11 cellular contexts compared by ENCODE assay signal in genomic region chr2:719191-719590, GRCh38.
"Had no signal": no experiment of that assay in that cellular context is flagged by ENCODE, and none has a peak within 500 bp of the region (broad histone marks: within the 10 kb centered on the region; RNA-seq: fewer than 3 reads in every experiment).

No MANE protein-coding gene starts in this region.

- DNase-seq: GM23248, GOT3, H7, H9, HCEC 1CT, HFFc6 had no signal

- FAIRE-seq: H1, H54 had no signal

- H3K4me2 ChIP-seq: GM23338 had no signal

- H3K36me3 ChIP-seq: HAP-1 had no signal

- H3K4me3 Mint-ChIP-seq: GM23338, H9, HFFc6 had no signal

- H2AFZ ChIP-seq: GM23248, GM23338 had no signal

- H3K4me3 ChIP-seq: GM23248, GM23338, HAP-1 had no signal

- H3K4me1 ChIP-seq: HAP-1 had no signal

- ATAC-seq: GM23338, HCT116 had no signal

- H3K27ac ChIP-seq: GM23248 had no signal

- H3K9ac ChIP-seq: GM23248 had no signal

- H3K27ac Mint-ChIP-seq: GM23338, H9, HFFc6 had no signal

- H3K9me3 Mint-ChIP-seq: GM23338, H9, HFFc6 had no signal

- H3K9me3 ChIP-seq: HAP-1 had no signal
